In genomic region chr17:79812206-79812968, GRCh38 we compare ENCODE assay signal across 8 cellular contexts. TPM values are rescaled to one million over a fixed set of nuclear protein-coding genes. Genes with fewer than 3 reads are reported as not detected.
DNase-seq lines count a peak whose midpoint lies in the region; ATAC-seq, FAIRE-seq and TF ChIP-seq lines count a peak whose summit lies in the region.

No MANE protein-coding gene starts in this region.

- TF ChIP-seq CTCF in HEK293 (tag by site-specific recombination; IDR thresholded peaks at IDR 0.05), result no peak

- FAIRE-seq in RCC 7860 (lab: Jason Lieb, UNC), result no peak

- CTCF ChIA-PET in HEK293 (lab: Yijun Ruan, JAX), result interaction anchor here (0.6 to 2.6 kb wide), 17 partner anchors 9 to 186 kb away, joined by 3 to 17 read pairs (median 4); no protein-coding TSS in a partner anchor

- H3K4me1 Mint-ChIP-seq in activated naive CD8-positive, alpha-beta T cell treated with anti-CD3 and anti-CD28 coated beads, Interleukin-2, amount 50 U/mL, for 24 hours, result peaks cover 29% of the 10 kb centered on the region

- peaks cover 60% of the 10 kb centered on the region for H3K27me3 Mint-ChIP-seq in activated naive CD8-positive, alpha-beta T cell treated with anti-CD3 and anti-CD28 coated beads, Interleukin-2, amount 50 U/mL, for 24 hours

- ATAC-seq in activated naive CD8-positive, alpha-beta T cell treated with anti-CD3 and anti-CD28 coated beads, Interleukin-2, amount 50 U/mL, for 24 hours, result no peak
- ATAC-seq in HG03025 (IDR thresholded peaks at IDR 0.05; ENCODE audit: low FRiP score, unreplicated experiment), result no peak

- H3K36me3 ChIP-seq in BLaER1 (no peaks in the 10 kb centered on the region), HEK293 (ENCODE audit: control insufficient read depth in 2 of 2, insufficient read depth in 1 of 2, low read length in 2 of 2) (no peaks in the 10 kb centered on the region), mesodermal cell (ENCODE audit: control insufficient read depth, insufficient read depth, low read length) (no peaks in the 10 kb centered on the region)

- H3K9ac ChIP-seq in BLaER1, result no peak overlapping the region

- H3K27me3 ChIP-seq in BLaER1, result peaks cover 100% of the 10 kb centered on the region

- no peaks in the 10 kb centered on the region for H3K36me3 Mint-ChIP-seq in activated naive CD8-positive, alpha-beta T cell treated with anti-CD3 and anti-CD28 coated beads, Interleukin-2, amount 50 U/mL, for 24 hours (ENCODE audit: low read depth)

- H3K27ac ChIP-seq in BLaER1, result no peak overlapping the region
- H3K27ac ChIP-seq in HEK293 (ENCODE audit: extremely low read depth, low read depth, low read length), result peak overlapping the region; percentile 67; the same call in 1 of the 2 replicates
- H3K27ac ChIP-seq in mesodermal cell (ENCODE audit: low read depth, low read length, severe bottlenecking), result no peak overlapping the region

- H3K4me1 ChIP-seq in BLaER1 (peaks cover 41% of the 10 kb centered on the region), HEK293 (ENCODE audit: control insufficient read depth, insufficient read depth, low read length) (peaks cover 17% of the 10 kb centered on the region), mesodermal cell (ENCODE audit: control insufficient read depth, insufficient read depth, low read length, poor library complexity, severe bottlenecking) (peaks cover 16% of the 10 kb centered on the region)

- POLR2A ChIA-PET in HEK293 (lab: Yijun Ruan, JAX), result interaction anchor here (0.9 to 5.4 kb wide), 6 partner anchors 11 to 34 kb away, joined by 3 to 74 read pairs (median 22); partner anchors contain the start of genes CBX4 and CBX8

- peaks cover 63% of the 10 kb centered on the region for H4K20me1 ChIP-seq in BLaER1

- no peak overlapping the region for H3K27ac Mint-ChIP-seq in activated naive CD8-positive, alpha-beta T cell treated with anti-CD3 and anti-CD28 coated beads, Interleukin-2, amount 50 U/mL, for 24 hours

- H3K4me3 Mint-ChIP-seq in activated naive CD8-positive, alpha-beta T cell treated with anti-CD3 and anti-CD28 coated beads, Interleukin-2, amount 50 U/mL, for 24 hours, result peak overlapping the region; percentile 58

- DNase-seq in activated naive CD8-positive, alpha-beta T cell treated with anti-CD3 and anti-CD28 coated beads, Interleukin-2, amount 50 U/mL, for 24 hours, result no peak
- DNase-seq in RCC 7860 (ENCODE audit: low spot score) (no peak), HT-29 (ENCODE audit: low spot score) (no peak), COLO829 (ENCODE audit: low spot score) (no peak)

- H3K9me3 ChIP-seq in BLaER1 (no peaks in the 10 kb centered on the region), HEK293 (ENCODE audit: control insufficient read depth, insufficient read depth, low read depth, low read length) (no peaks in the 10 kb centered on the region), mesodermal cell (ENCODE audit: control insufficient read depth, low read length) (no peaks in the 10 kb centered on the region)

- H3K4me3 ChIP-seq in BLaER1 (peak overlapping the region; percentile 63), HEK293 (ENCODE audit: low read depth, low read length) (no peak overlapping the region), mesodermal cell (ENCODE audit: extremely low read depth, insufficient read depth, low read length, poor library complexity, severe bottlenecking) (peak overlapping the region; percentile 8)

- no peaks in the 10 kb centered on the region for H3K9me3 Mint-ChIP-seq in activated naive CD8-positive, alpha-beta T cell treated with anti-CD3 and anti-CD28 coated beads, Interleukin-2, amount 50 U/mL, for 24 hours

- WGBS in mesodermal cell (ENCODE audit: insufficient coverage in 2 of 2), 2 experiments, result 1 to 4% methylated on average over 34 to 42 of the region's 53 CpGs

- H3K4me2 ChIP-seq in BLaER1, result peak overlapping the region; percentile 83

TF ChIP-seq in HEK293, 187 proteins besides CTCF, POLR2A, EP300 and RAD21:
- TF ChIP-seq, protein P1, sequence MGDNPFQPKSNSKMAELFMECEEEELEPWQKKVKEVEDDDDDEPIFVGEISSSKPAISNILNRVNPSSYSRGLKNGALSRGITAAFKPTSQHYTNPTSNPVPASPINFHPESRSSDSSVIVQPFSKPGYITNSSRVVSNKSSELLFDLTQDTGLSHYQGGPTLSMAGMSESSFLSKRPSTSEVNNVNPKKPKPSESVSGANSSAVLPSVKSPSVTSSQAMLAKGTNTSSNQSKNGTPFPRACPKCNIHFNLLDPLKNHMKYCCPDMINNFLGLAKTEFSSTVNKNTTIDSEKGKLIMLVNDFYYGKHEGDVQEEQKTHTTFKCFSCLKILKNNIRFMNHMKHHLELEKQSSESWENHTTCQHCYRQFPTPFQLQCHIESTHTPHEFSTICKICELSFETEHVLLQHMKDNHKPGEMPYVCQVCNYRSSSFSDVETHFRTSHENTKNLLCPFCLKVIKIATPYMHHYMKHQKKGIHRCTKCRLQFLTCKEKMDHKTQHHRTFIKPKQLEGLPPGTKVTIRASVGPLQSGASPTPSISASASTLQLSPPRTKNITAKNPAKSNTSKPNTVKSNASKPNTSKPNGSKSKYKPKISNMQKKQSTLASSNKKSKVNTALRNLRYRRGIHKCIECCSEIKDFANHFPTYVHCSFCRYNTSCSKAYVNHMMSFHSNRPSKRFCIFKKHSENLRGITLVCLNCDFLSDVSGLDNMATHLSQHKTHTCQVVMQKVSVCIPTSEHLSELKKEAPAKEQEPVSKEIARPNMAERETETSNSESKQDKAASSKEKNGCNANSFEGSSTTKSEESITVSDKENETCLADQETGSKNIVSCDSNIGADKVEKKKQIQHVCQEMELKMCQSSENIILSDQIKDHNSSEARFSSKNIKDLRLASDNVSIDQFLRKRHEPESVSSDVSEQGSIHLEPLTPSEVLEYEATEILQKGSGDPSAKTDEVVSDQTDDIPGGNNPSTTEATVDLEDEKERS (tag by site-specific recombination; IDR thresholded peaks at IDR 0.05), result no peak
- TF ChIP-seq ZNF423 (tag by site-specific recombination; IDR thresholded peaks at IDR 0.05) (0 out of 2 replicates have a peak, but pooled peaks have one; percentile 39), ZIC2 (tag by site-specific recombination; IDR thresholded peaks at IDR 0.05) (0 out of 2 replicates have a peak, but pooled peaks have one; percentile 11), ZBTB20 (tag by site-specific recombination; IDR thresholded peaks at IDR 0.05) (peak; percentile 43; the same call in 1 of the 2 replicates), GLI4 (tag by site-specific recombination; IDR thresholded peaks at IDR 0.05) (no peak), ZNF10 (tag by site-specific recombination; IDR thresholded peaks at IDR 0.05) (peak; percentile 70; the same call in 1 of the 2 replicates), ZNF561 (tag by site-specific recombination; IDR thresholded peaks at IDR 0.05; ENCODE audit: borderline replicate concordance) (0 out of 2 replicates have a peak, but pooled peaks have one; percentile 25)
TF ChIP-seq in HEK293: peak in this region for 5.

RNA-seq across cellular contexts. Expression of gene CBX8, which starts 15.5 kb away (rescaled TPM):
- 5.2 TPM for polyA plus RNA-seq in mesodermal cell (2013, experiment 1 of 2)
- 4.1 TPM for polyA plus RNA-seq in mesodermal cell (2013, experiment 2 of 2)
- total RNA-seq in HT-29 (2014; rRNA removed; shearing (Covaris generic)), result 14.4 and 14.9 TPM in 2 replicates

RNA-seq across cellular contexts. Expression of gene CBX4, which starts 26.9 kb away (rescaled TPM):
- polyA plus RNA-seq in mesodermal cell (2013, experiment 1 of 2), result 9.3 TPM
- polyA plus RNA-seq in mesodermal cell (2013, experiment 2 of 2), result 9.1 TPM
- 71.4 and 72.0 TPM in 2 replicates for total RNA-seq in HT-29 (2014; rRNA removed; shearing (Covaris generic))

RNA-seq across cellular contexts. Expression of gene CBX2, which starts 34.4 kb away (rescaled TPM):
- 26.6 TPM for polyA plus RNA-seq in mesodermal cell (2013, experiment 1 of 2)
- polyA plus RNA-seq in mesodermal cell (2013, experiment 2 of 2), result 22.3 TPM
- total RNA-seq in HT-29 (2014; rRNA removed; shearing (Covaris generic)), result 9.5 and 13.4 TPM in 2 replicates
